11 cellular contexts compared by ENCODE assay signal in genomic region chr1:235423214-235423652, GRCh38. TPM values are rescaled to one million over a fixed set of nuclear protein-coding genes. Genes with fewer than 3 reads are reported as not detected.
DNase-seq lines count a peak whose midpoint lies in the region; ATAC-seq, FAIRE-seq and TF ChIP-seq lines count a peak whose summit lies in the region.
"Had no signal": no experiment of that assay in that cellular context is flagged by ENCODE, and none has a peak within 500 bp of the region (broad histone marks: within the 10 kb centered on the region; RNA-seq: fewer than 3 reads in every experiment).

No MANE protein-coding gene starts in this region.

- no peaks in the 10 kb centered on the region for H3K27me3 Mint-ChIP-seq in H9 (ENCODE audit: low read depth)
- H3K27me3 Mint-ChIP-seq in WTC11 (ENCODE audit: low read depth), result no peaks in the 10 kb centered on the region
- H3K27me3 Mint-ChIP-seq in immature natural killer cell (ENCODE audit: low read depth in 3 of 3), result peaks cover 0 to 4% (median 0%) of the 10 kb centered on the region in 3 donors

- TF ChIP-seq CTCF in H9 (conservative IDR thresholded peaks at IDR 0.05) (no peak), WTC11 (IDR thresholded peaks at IDR 0.05) (no peak)

- H2AFZ ChIP-seq in H9 (ENCODE audit: low read length), result no peak overlapping the region

- H3K27me3 ChIP-seq in H9 (ENCODE audit: insufficient read depth, low read length), result no peaks in the 10 kb centered on the region

- H3K27ac Mint-ChIP-seq in H9 (peak overlapping the region in 2 of 3 experiments; percentile 41 to 45; a peak in 4 of 7 replicates), WTC11 (peak overlapping the region; percentile 37), immature natural killer cell (peak overlapping the region; percentile 43 to 73 (median 69))

- H2BK12ac ChIP-seq in H9 (ENCODE audit: insufficient read length, low read depth, low read length), result no peak overlapping the region

- H3K79me2 ChIP-seq in H9 (ENCODE audit: insufficient read depth, low read length), result no peaks in the 10 kb centered on the region; the same call in 1 of the 2 replicates

- no CpG with 5 or more reads among the region's 12 CpGs for WGBS in H9 (ENCODE audit: extremely low coverage, insufficient read length, low lambda C conversion rate)

- H2AK5ac ChIP-seq in H9 (ENCODE audit: insufficient read length, low read length), result no peak overlapping the region

- no peak overlapping the region for H2BK5ac ChIP-seq in H9 (ENCODE audit: insufficient read length, low read length)

- TF ChIP-seq POLR2A in GM12891 (IDR thresholded peaks at IDR 0.05; ENCODE audit: low read depth, low read length), result no peak

- no peak overlapping the region for H2BK15ac ChIP-seq in H9 (ENCODE audit: low read depth, low read length)

- H4K20me1 ChIP-seq in H9 (ENCODE audit: control insufficient read depth, insufficient read depth, insufficient read length), result no peaks in the 10 kb centered on the region

- H3K4me1 ChIP-seq in H9 (ENCODE audit: insufficient read depth, low read length), result no peaks in the 10 kb centered on the region

- H4K91ac ChIP-seq in H9 (ENCODE audit: insufficient read length, low read depth, low read length), result no peak overlapping the region

- H4K8ac ChIP-seq in H9 (replicated peaks; ENCODE audit: insufficient read length, low read depth, low read length), result no peak overlapping the region

- no peak overlapping the region for H3K18ac ChIP-seq in H9 (ENCODE audit: insufficient read length, low read depth, low read length)

- DNase-seq in GM12891 (ENCODE audit: insufficient read length, low spot score), result peak; percentile 29
- no peak for DNase-seq in H9
- no peak for DNase-seq in WTC11 (ENCODE audit: low spot score)
- peak; percentile 22 to 39 (median 37) for DNase-seq in immature natural killer cell
- DNase-seq in caudate nucleus (lab: John Stamatoyannopoulos, UW), result no peak
- DNase-seq: cortex of kidney had no signal

- H3K23ac ChIP-seq in H9 (ENCODE audit: insufficient read length, low read depth, low read length), result no peak overlapping the region

- H3K56ac ChIP-seq in H9 (ENCODE audit: insufficient read length, low read depth, low read length), result no peak overlapping the region

- no peak overlapping the region for H3K9ac ChIP-seq in H9 (ENCODE audit: extremely low read depth, insufficient read length, low read length)

- CTCF ChIA-PET in WTC11 (lab: Charles Lee), result interaction anchor here (0.7 to 2.3 kb wide), 4 partner anchors 8 to 318 kb away, joined by 3 to 8 read pairs (median 5); partner anchors contain the start of gene B3GALNT2

- H3K23me2 ChIP-seq in H9 (ENCODE audit: insufficient read length, low read depth, low read length, poor library complexity, severe bottlenecking), result no peaks in the 10 kb centered on the region

- H3K4me1 Mint-ChIP-seq in H9, result peaks cover 12% of the 10 kb centered on the region in 2 experiments
- H3K4me1 Mint-ChIP-seq in WTC11, result peaks cover 10% of the 10 kb centered on the region
- H3K4me1 Mint-ChIP-seq in immature natural killer cell, result peaks cover 27 to 34% of the 10 kb centered on the region in 2 donors

- no peak overlapping the region for H2BK120ac ChIP-seq in H9 (ENCODE audit: low read depth, low read length, poor library complexity, severe bottlenecking)

- no peak overlapping the region for H3K27ac ChIP-seq in H9 (ENCODE audit: insufficient read length, low read depth, low read length)
- no peak overlapping the region for H3K27ac ChIP-seq in caudate nucleus (ENCODE audit: low read depth, low read length)
- H3K27ac ChIP-seq: skin epidermis had no signal

- no peak overlapping the region for H4K5ac ChIP-seq in H9 (ENCODE audit: insufficient read length, low read depth, low read length)

- no peaks in the 10 kb centered on the region for H3K9me3 ChIP-seq in H9 (ENCODE audit: control insufficient read depth, low read depth, low read length)

- H3K36me3 Mint-ChIP-seq in H9 (ENCODE audit: insufficient read depth in 1 of 3, low read depth in 3 of 3), result peaks cover 2 to 10% (median 5%) of the 10 kb centered on the region in 3 experiments; a peak in 6 of 7 replicates
- peaks cover under 1% of the 10 kb centered on the region for H3K36me3 Mint-ChIP-seq in WTC11
- H3K36me3 Mint-ChIP-seq in immature natural killer cell, result peaks cover 0 to 6% (median 5%) of the 10 kb centered on the region in 3 donors

- H3K79me1 ChIP-seq in H9 (ENCODE audit: insufficient read depth, low read depth, low read length, poor library complexity, severe bottlenecking), result no peaks in the 10 kb centered on the region

- no peak overlapping the region for H3K4me2 ChIP-seq in H9 (ENCODE audit: insufficient read depth, insufficient read length, low read length)

- peak; percentile 76 for FAIRE-seq in GM12891 (lab: Jason Lieb, UNC)
- FAIRE-seq: TTC549 had no signal

- no peak overlapping the region for H2BK20ac ChIP-seq in H9 (ENCODE audit: low read depth, low read length, poor library complexity, severe bottlenecking)

- POLR2A ChIA-PET in WTC11 (lab: Charles Lee), result no interaction called here

- peak; percentile 78 for ATAC-seq in WTC11
- no peak for ATAC-seq in GM19035 (IDR thresholded peaks at IDR 0.05; ENCODE audit: unreplicated experiment)
- no peak for ATAC-seq in HG02840 (IDR thresholded peaks at IDR 0.05; ENCODE audit: low FRiP score, unreplicated experiment)
- ATAC-seq in GM18870 (IDR thresholded peaks at IDR 0.05; ENCODE audit: unreplicated experiment), result no peak

- H3K14ac ChIP-seq in H9 (ENCODE audit: insufficient read depth, low read length), result no peak overlapping the region

- no peak overlapping the region for H3K4ac ChIP-seq in H9 (ENCODE audit: low read depth, low read length)

- H3K9me3 Mint-ChIP-seq in H9 (no peaks in the 10 kb centered on the region), WTC11 (no peaks in the 10 kb centered on the region), immature natural killer cell (no peaks in the 10 kb centered on the region)

- H3K4me3 Mint-ChIP-seq in H9, result no peak overlapping the region
- no peak overlapping the region for H3K4me3 Mint-ChIP-seq in WTC11
- H3K4me3 Mint-ChIP-seq in immature natural killer cell, result peak overlapping the region; percentile 46 to 71 (median 53)

- H3T11ph ChIP-seq in H9 (ENCODE audit: low read length), result no peak overlapping the region

TF ChIP-seq in GM12891, 5 proteins besides CTCF, POLR2A, EP300 and RAD21:
- no peak for TF ChIP-seq POU2F2 (IDR thresholded peaks at IDR 0.05; ENCODE audit: low read depth, low read length)
- no peak for TF ChIP-seq POLR2AphosphoS5 (IDR thresholded peaks at IDR 0.05; ENCODE audit: low read depth, low read length)
- TF ChIP-seq TAF1 (IDR thresholded peaks at IDR 0.05; ENCODE audit: low read depth, low read length), result no peak
- no peak for TF ChIP-seq PAX5 (IDR thresholded peaks at IDR 0.05; ENCODE audit: insufficient read depth, low read length, severe bottlenecking)
- TF ChIP-seq SPI1 (IDR thresholded peaks at IDR 0.05; ENCODE audit: low read depth, low read length), result no peak

TF ChIP-seq in WTC11, 78 proteins besides CTCF, POLR2A, EP300 and RAD21:
- TF ChIP-seq E2F1 (CRISPR knock-in tag; IDR thresholded peaks at IDR 0.05) (no peak), PRDM15 (CRISPR knock-in tag; IDR thresholded peaks at IDR 0.05) (no peak)

RNA-seq across cellular contexts. Expression of gene TBCE, which starts 56.0 kb away (rescaled TPM):
- polyA plus RNA-seq in GM12891 (2012; ENCODE audit: low read depth, missing spikeins), result 20.0 TPM
- total RNA-seq in H9 (2021) (39.4 and 41.6 TPM in 2 replicates), WTC11 (2021) (33.3 to 40.1 TPM (median 34.8 TPM) in 3 replicates)
- polyA plus RNA-seq in immature natural killer cell, result 10 to 100 TPM in 2 of 3 donors, 1 to 10 TPM in 1; 6.0 to 21.1 (median 16.5) TPM

Comparison
In these comparisons a context has a peak if more than half of its experiments do, and no peak if none do; other contexts are left out.
1. DNase-seq: peak in GM12891 (single experiment) and immature natural killer cell (3 of 3); none in H9 (single experiment), WTC11 (single experiment) and caudate nucleus (0 of 61).
2. H3K4me3 Mint-ChIP-seq: peak in immature natural killer cell (5 of 5); none in H9 (0 of 2) and WTC11 (single experiment).
3. Peak in every context shown above with its lines, with median percentiles within 50 percentile points of each other: H3K27ac Mint-ChIP-seq.